ENCODE assay signal across 11 cellular contexts in genomic region chr15:78035861-78036476, GRCh38. TPM values are rescaled to one million over a fixed set of nuclear protein-coding genes. Genes with fewer than 3 reads are reported as not detected.
A peak's percentile ranks its signal among the peaks of the same experiment; 100 is the strongest.
DNase-seq lines count a peak whose midpoint lies in the region; ATAC-seq and TF ChIP-seq lines count a peak whose summit lies in the region.
"Had no signal": no experiment of that assay in that cellular context is flagged by ENCODE, and none has a peak within 500 bp of the region (broad histone marks: within the 10 kb centered on the region; RNA-seq: fewer than 3 reads in every experiment).

No MANE protein-coding gene starts in this region.

- no peaks in the 10 kb centered on the region for H3K9me3 Mint-ChIP-seq in activated naive CD8-positive, alpha-beta T cell treated with anti-CD3 and anti-CD28 coated beads for 36 hours

- intact Hi-C loops in left ventricle myocardium inferior (cut with micrococcal nuclease) = no loop called here
- intact Hi-C loops in right cardiac atrium (cut with DNase I) = no loop called here
- intact Hi-C loops in uterus (cut with DNase I; ENCODE audit: low total_unique reads) = no loop called here

- H3K27me3 Mint-ChIP-seq in activated naive CD8-positive, alpha-beta T cell treated with anti-CD3 and anti-CD28 coated beads for 36 hours = no peaks in the 10 kb centered on the region

- no peak for ATAC-seq in right cardiac atrium
- ATAC-seq in GM18517 (IDR thresholded peaks at IDR 0.05; ENCODE audit: unreplicated experiment) = no peak

- H3K4me1 ChIP-seq in left ventricle myocardium inferior (peaks cover 60% of the 10 kb centered on the region), right cardiac atrium (ENCODE audit: control insufficient read depth, insufficient read depth, low read length) (peaks cover 12% of the 10 kb centered on the region), muscle layer of duodenum (ENCODE audit: control insufficient read depth in 1 of 2, insufficient read depth in 2 of 2, low read length in 2 of 2) (peaks cover 18 to 21% of the 10 kb centered on the region in 2 donors), uterus (peaks cover 4 to 15% of the 10 kb centered on the region in 2 donors)

- TF ChIP-seq CTCF in left ventricle myocardium inferior (IDR thresholded peaks at IDR 0.05; ENCODE audit: borderline replicate concordance) (no peak), uterus (IDR thresholded peaks at IDR 0.05) (no peak)

- no peaks in the 10 kb centered on the region for H3K27me3 ChIP-seq in left ventricle myocardium inferior (ENCODE audit: low read depth)
- no peaks in the 10 kb centered on the region for H3K27me3 ChIP-seq in right cardiac atrium (ENCODE audit: control insufficient read depth, insufficient read depth)
- H3K27me3 ChIP-seq in muscle layer of duodenum (ENCODE audit: low read depth, low read length) = no peaks in the 10 kb centered on the region
- H3K27me3 ChIP-seq in uterus = no peaks in the 10 kb centered on the region

- H3K36me3 ChIP-seq in left ventricle myocardium inferior (no peaks in the 10 kb centered on the region), muscle layer of duodenum (ENCODE audit: control insufficient read depth in 1 of 2, insufficient read depth in 2 of 2, low read length in 2 of 2) (peaks cover 0 to 6% of the 10 kb centered on the region in 2 donors), uterus (no peaks in the 10 kb centered on the region)

- H3K9me3 ChIP-seq in left ventricle myocardium inferior (replicated peaks) (no peaks in the 10 kb centered on the region), right cardiac atrium (ENCODE audit: control insufficient read depth, low read length) (no peaks in the 10 kb centered on the region), muscle layer of duodenum (ENCODE audit: control insufficient read depth in 1 of 2, low read length in 2 of 2) (no peaks in the 10 kb centered on the region), uterus (no peaks in the 10 kb centered on the region)

- H3K4me3 ChIP-seq in left ventricle myocardium inferior = no peak overlapping the region
- no peak overlapping the region for H3K4me3 ChIP-seq in right cardiac atrium (ENCODE audit: low read length)
- H3K4me3 ChIP-seq in muscle layer of duodenum (ENCODE audit: low read depth in 1 of 2, low read length in 2 of 2) = no peak overlapping the region
- no peak overlapping the region for H3K4me3 ChIP-seq in uterus

- H3K4me3 Mint-ChIP-seq in activated naive CD8-positive, alpha-beta T cell treated with anti-CD3 and anti-CD28 coated beads for 36 hours = no peak overlapping the region

- H3K4me1 Mint-ChIP-seq in activated naive CD8-positive, alpha-beta T cell treated with anti-CD3 and anti-CD28 coated beads for 36 hours = peaks cover 77% of the 10 kb centered on the region

- DNase-seq in left ventricle myocardium inferior = no peak
- DNase-seq in right cardiac atrium = no peak
- DNase-seq in activated naive CD8-positive, alpha-beta T cell treated with anti-CD3 and anti-CD28 coated beads for 36 hours = no peak
- DNase-seq in uterus = no peak
- DNase-seq in NCI-H187 treated with DMSO at 0.1 percent for 48 hours (lab: John Stamatoyannopoulos, UW) = no peak
- no peak for DNase-seq in stimulated activated CD4-positive, alpha-beta T cell treated with anti-CD3 and anti-CD28 coated beads, Interleukin-12 subunit alpha, Interleukin-12 subunit beta, amount 100 ng/mL, for 4 hours
- DNase-seq: mesendoderm had no signal

- peaks cover 41% of the 10 kb centered on the region for H3K36me3 Mint-ChIP-seq in activated naive CD8-positive, alpha-beta T cell treated with anti-CD3 and anti-CD28 coated beads for 36 hours

- 87% methylated on average over 6 of the region's 6 CpGs for WGBS in right cardiac atrium

- peak overlapping the region; percentile 87 for H3K27ac Mint-ChIP-seq in activated naive CD8-positive, alpha-beta T cell treated with anti-CD3 and anti-CD28 coated beads for 36 hours

- no peak for TF ChIP-seq POLR2A in uterus (IDR thresholded peaks at IDR 0.05)

- peak overlapping the region; percentile 54 for H3K27ac ChIP-seq in left ventricle myocardium inferior (replicated peaks)
- no peak overlapping the region for H3K27ac ChIP-seq in right cardiac atrium (ENCODE audit: low read length)
- peak overlapping the region; percentile 53 for H3K27ac ChIP-seq in muscle layer of duodenum (ENCODE audit: low read length)
- peak overlapping the region; percentile 62 to 65 for H3K27ac ChIP-seq in uterus

RNA-seq across cellular contexts. Expression of gene TBC1D2B, which starts 41.5 kb away (rescaled TPM):
- total RNA-seq in left ventricle myocardium inferior (11.7 TPM), right cardiac atrium (10 to 100 TPM; 14.0 to 19.8 (median 15.6) TPM), uterus (10 to 100 TPM; 27.7 to 89.0 (median 57.9) TPM)
- 8.2 TPM for polyA plus RNA-seq in right cardiac atrium
- total RNA-seq in activated naive CD8-positive, alpha-beta T cell treated with anti-CD3 and anti-CD28 coated beads for 36 hours = 10 to 100 TPM; 39.4 to 44.1 TPM

RNA-seq across cellular contexts. Expression of gene SH2D7, which starts 56.4 kb away (rescaled TPM):
- total RNA-seq in left ventricle myocardium inferior (not detected), right cardiac atrium (not detected), uterus (not detected)
- 0.02 TPM for polyA plus RNA-seq in right cardiac atrium
- total RNA-seq in activated naive CD8-positive, alpha-beta T cell treated with anti-CD3 and anti-CD28 coated beads for 36 hours = not detected
- total RNA-seq: RPMI7951, subcutaneous adipose tissue had no signal
